In the genomic region with DNA sequence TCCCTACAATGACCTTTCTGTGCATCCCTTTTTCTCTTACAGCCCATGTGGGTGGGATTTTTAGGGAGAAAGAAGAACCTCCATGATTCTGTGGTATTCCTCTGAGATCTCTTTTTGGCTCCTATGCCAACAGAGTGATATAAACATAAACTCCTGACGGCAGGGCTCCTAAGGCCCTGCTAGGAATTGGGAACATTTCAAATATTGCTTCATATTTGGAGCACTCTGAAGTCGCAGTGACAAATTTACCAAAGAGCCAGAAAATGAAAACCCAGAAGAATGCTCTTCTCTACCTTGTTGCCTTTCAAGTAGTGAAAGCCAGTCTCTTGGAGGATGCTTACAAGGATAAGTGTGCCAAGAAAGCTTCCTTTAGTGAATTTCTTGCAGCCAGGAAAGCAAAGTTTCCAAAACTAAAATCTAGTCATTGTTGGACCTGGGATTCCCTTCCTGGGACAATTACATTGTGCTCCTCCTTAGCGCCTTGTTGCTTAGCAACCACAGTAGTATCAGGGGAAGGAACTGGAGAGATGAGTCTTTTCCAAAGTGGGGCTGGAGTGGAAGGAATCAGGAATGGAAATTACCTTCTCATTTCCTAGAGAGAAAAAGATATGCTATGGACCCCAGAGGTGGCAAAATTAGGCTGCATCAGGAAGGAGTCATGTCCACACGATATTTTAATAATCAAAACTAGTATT, we compare ENCODE assay signal across 27 cellular contexts.
"Had no signal": no experiment of that assay in that cellular context is flagged by ENCODE, and none has a peak within 500 bp of the region (broad histone marks: within the 10 kb centered on the region; RNA-seq: fewer than 3 reads in every experiment).

No MANE protein-coding gene starts in this region.

- H3K27me3 ChIP-seq: ascending aorta, cardiac muscle cell, right atrium auricular region, spleen, tibial nerve had no signal

- H3K36me3 ChIP-seq: ascending aorta, cardiac muscle cell, right atrium auricular region, spleen, tibial nerve, WERI-Rb-1 had no signal

- ATAC-seq: activated CD4-positive, CD25-positive, alpha-beta regulatory T cell treated with anti-CD3 and anti-CD28 coated beads, Interleukin-2, amount 50 U/mL, for 24 hours; left colon; T-helper 17 cell had no signal

- H3K4me1 ChIP-seq: right atrium auricular region had no signal

- H3K4me3 ChIP-seq: ascending aorta, cardiac muscle cell, coronary artery, dorsolateral prefrontal cortex, right atrium auricular region, spleen, tibial nerve had no signal

- DNase-seq: activated CD4-positive, alpha-beta memory T cell treated with anti-CD3 and anti-CD28 coated beads for 36 hours; activated CD4-positive, alpha-beta T cell treated with anti-CD3 and anti-CD28 coated beads for 48 hours; activated CD8-positive, alpha-beta memory T cell treated with anti-CD3 and anti-CD28 coated beads, Interleukin-2, amount 50 U/mL, for 4 hours; activated effector memory CD4-positive, alpha-beta T cell treated with anti-CD3 and anti-CD28 coated beads, Interleukin-2, amount 50 U/mL, for 16 hours; activated naive CD4-positive, alpha-beta T cell treated with anti-CD3 and anti-CD28 coated beads for 36 hours; activated naive CD8-positive, alpha-beta T cell treated with anti-CD3 and anti-CD28 coated beads for 36 hours; activated T-cell treated with anti-CD3 and anti-CD28 coated beads, Interleukin-2, amount 50 U/mL, for 1 hour; dorsolateral prefrontal cortex; effector memory CD4-positive, alpha-beta T cell; erythroblast; hypothalamus; immature natural killer cell; kidney; left colon; nephron progenitor cell; occipital lobe; spleen; stimulated activated naive CD4-positive, alpha-beta T cell treated with Interleukin-2 at 50 U/mL for 16 hours; T-helper 17 cell; T1000; WERI-Rb-1 had no signal

- H3K27ac ChIP-seq: ascending aorta, cardiac muscle cell, coronary artery, dorsolateral prefrontal cortex, right atrium auricular region, spleen, tibial nerve, WERI-Rb-1 had no signal

- H3K9me3 ChIP-seq: ascending aorta, right atrium auricular region, tibial nerve had no signal
